2 cellular contexts compared by ENCODE assay signal in the genomic region with DNA sequence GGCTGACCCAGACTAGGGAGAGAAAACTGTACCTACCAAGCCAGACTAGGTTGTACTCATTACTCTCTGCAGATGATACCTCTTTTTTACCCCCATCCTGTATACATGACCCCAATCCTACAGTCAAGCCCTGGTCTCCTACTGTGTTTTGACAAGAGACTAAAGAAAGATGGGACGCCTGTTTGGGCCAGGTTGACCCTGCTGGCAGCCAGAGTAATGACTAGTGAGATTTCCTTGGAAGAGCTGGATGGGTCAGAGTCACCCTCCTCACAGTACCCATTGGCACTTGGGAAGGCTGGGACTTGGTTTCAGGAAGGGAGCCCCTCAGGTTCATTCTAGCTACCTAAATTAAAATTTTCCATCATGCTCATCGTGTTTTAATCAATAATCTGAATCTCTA.
TF ChIP-seq lines count a peak whose summit lies in the region.

No MANE protein-coding gene starts in this region.

TF ChIP-seq in A549, 52 proteins besides CTCF, POLR2A, EP300 and RAD21 (continued from another document):
- TF ChIP-seq, protein P1, sequence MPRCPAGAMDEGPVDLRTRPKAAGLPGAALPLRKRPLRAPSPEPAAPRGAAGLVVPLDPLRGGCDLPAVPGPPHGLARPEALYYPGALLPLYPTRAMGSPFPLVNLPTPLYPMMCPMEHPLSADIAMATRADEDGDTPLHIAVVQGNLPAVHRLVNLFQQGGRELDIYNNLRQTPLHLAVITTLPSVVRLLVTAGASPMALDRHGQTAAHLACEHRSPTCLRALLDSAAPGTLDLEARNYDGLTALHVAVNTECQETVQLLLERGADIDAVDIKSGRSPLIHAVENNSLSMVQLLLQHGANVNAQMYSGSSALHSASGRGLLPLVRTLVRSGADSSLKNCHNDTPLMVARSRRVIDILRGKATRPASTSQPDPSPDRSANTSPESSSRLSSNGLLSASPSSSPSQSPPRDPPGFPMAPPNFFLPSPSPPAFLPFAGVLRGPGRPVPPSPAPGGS (IDR thresholded peaks at IDR 0.05) = no peak
- TF ChIP-seq ZNF302 (CRISPR knock-in tag; IDR thresholded peaks at IDR 0.05) = no peak
- TF ChIP-seq PHF8 (IDR thresholded peaks at IDR 0.05; ENCODE audit: borderline replicate concordance, low read depth) = no peak
- TF ChIP-seq NR3C1 (IDR thresholded peaks at IDR 0.05) = no peak
- TF ChIP-seq ZSCAN20 (CRISPR knock-in tag; IDR thresholded peaks at IDR 0.05) = no peak
- TF ChIP-seq, protein P2, sequence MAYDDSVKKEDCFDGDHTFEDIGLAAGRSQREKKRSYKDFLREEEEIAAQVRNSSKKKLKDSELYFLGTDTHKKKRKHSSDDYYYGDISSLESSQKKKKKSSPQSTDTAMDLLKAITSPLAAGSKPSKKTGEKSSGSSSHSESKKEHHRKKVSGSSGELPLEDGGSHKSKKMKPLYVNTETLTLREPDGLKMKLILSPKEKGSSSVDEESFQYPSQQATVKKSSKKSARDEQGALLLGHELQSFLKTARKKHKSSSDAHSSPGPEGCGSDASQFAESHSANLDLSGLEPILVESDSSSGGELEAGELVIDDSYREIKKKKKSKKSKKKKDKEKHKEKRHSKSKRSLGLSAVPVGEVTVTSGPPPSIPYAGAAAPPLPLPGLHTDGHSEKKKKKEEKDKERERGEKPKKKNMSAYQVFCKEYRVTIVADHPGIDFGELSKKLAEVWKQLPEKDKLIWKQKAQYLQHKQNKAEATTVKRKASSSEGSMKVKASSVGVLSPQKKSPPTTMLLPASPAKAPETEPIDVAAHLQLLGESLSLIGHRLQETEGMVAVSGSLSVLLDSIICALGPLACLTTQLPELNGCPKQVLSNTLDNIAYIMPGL (CRISPR knock-in tag; IDR thresholded peaks at IDR 0.05; ENCODE audit: borderline replicate concordance) = no peak
- TF ChIP-seq BHLHE40 (IDR thresholded peaks at IDR 0.05; ENCODE audit: low read depth, low read length) = no peak

TF ChIP-seq in WTC11, 78 proteins besides CTCF, POLR2A, EP300 and RAD21 (continued from another document):
- TF ChIP-seq, protein P3, sequence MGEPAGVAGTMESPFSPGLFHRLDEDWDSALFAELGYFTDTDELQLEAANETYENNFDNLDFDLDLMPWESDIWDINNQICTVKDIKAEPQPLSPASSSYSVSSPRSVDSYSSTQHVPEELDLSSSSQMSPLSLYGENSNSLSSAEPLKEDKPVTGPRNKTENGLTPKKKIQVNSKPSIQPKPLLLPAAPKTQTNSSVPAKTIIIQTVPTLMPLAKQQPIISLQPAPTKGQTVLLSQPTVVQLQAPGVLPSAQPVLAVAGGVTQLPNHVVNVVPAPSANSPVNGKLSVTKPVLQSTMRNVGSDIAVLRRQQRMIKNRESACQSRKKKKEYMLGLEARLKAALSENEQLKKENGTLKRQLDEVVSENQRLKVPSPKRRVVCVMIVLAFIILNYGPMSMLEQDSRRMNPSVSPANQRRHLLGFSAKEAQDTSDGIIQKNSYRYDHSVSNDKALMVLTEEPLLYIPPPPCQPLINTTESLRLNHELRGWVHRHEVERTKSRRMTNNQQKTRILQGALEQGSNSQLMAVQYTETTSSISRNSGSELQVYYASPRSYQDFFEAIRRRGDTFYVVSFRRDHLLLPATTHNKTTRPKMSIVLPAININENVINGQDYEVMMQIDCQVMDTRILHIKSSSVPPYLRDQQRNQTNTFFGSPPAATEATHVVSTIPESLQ (CRISPR knock-in tag; IDR thresholded peaks at IDR 0.05) = no peak
- TF ChIP-seq CREB1 (CRISPR knock-in tag; IDR thresholded peaks at IDR 0.05) = no peak
- no peak for TF ChIP-seq ZNF671 (CRISPR knock-in tag; IDR thresholded peaks at IDR 0.05)
- TF ChIP-seq ZNF219 (CRISPR knock-in tag; IDR thresholded peaks at IDR 0.05; ENCODE audit: borderline replicate concordance) = no peak
- TF ChIP-seq, protein P4, sequence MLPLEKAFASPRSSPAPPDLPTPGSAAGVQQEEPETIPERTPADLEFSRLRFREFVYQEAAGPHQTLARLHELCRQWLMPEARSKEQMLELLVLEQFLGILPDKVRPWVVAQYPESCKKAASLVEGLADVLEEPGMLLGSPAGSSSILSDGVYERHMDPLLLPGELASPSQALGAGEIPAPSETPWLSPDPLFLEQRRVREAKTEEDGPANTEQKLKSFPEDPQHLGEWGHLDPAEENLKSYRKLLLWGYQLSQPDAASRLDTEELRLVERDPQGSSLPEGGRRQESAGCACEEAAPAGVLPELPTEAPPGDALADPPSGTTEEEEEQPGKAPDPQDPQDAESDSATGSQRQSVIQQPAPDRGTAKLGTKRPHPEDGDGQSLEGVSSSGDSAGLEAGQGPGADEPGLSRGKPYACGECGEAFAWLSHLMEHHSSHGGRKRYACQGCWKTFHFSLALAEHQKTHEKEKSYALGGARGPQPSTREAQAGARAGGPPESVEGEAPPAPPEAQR (CRISPR knock-in tag; IDR thresholded peaks at IDR 0.05) = no peak
- TF ChIP-seq SP1 (CRISPR knock-in tag; conservative IDR thresholded peaks at IDR 0.05) = no peak
- TF ChIP-seq, protein P5, sequence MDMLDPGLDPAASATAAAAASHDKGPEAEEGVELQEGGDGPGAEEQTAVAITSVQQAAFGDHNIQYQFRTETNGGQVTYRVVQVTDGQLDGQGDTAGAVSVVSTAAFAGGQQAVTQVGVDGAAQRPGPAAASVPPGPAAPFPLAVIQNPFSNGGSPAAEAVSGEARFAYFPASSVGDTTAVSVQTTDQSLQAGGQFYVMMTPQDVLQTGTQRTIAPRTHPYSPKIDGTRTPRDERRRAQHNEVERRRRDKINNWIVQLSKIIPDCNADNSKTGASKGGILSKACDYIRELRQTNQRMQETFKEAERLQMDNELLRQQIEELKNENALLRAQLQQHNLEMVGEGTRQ (CRISPR knock-in tag; IDR thresholded peaks at IDR 0.05) = no peak
- TF ChIP-seq ZNF263 (CRISPR knock-in tag; IDR thresholded peaks at IDR 0.05; ENCODE audit: low read depth) = no peak
- no peak for TF ChIP-seq FOXJ3 (CRISPR knock-in tag; IDR thresholded peaks at IDR 0.05; ENCODE audit: borderline replicate concordance)
- TF ChIP-seq, protein P6, sequence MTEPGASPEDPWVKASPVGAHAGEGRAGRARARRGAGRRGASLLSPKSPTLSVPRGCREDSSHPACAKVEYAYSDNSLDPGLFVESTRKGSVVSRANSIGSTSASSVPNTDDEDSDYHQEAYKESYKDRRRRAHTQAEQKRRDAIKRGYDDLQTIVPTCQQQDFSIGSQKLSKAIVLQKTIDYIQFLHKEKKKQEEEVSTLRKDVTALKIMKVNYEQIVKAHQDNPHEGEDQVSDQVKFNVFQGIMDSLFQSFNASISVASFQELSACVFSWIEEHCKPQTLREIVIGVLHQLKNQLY (CRISPR knock-in tag; IDR thresholded peaks at IDR 0.05) = no peak
